ENCODE assay signal across 9 cellular contexts in the genomic region with DNA sequence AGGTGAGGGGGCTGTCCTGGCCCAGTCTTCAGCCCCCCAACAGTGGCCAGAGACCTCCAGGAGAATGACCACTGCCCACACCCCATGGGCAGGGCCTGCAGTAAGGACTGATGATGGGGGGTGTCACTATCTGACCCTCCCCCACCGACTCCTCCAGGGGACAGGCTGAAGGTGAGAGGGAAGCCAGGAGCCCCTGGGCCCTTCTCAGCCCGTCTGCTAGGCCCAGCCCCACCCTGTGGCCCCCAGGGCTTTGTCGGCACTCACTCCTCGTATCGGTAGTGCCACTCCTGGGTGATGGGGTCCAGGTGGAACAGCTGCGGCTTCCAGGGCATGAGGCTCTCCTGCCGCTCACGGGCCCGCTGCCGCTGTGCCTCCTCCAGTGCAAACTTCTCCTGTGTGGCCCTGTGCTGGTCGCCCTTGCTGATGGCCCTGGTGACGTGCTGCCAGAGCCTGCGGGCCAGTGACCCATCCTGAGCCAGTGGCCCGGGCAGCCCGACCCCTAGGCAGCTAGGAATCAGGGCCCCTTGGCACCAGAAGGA.
"Had no signal": no experiment of that assay in that cellular context is flagged by ENCODE, and none has a peak within 500 bp of the region (broad histone marks: within the 10 kb centered on the region; RNA-seq: fewer than 3 reads in every experiment).

No MANE protein-coding gene starts in this region.

- DNase-seq: activated gamma-delta T cell; activated T-cell treated with anti-CD3 and anti-CD28 coated beads, Interleukin-2, amount 50 U/mL, for 48 hours; erythroblast; hippocampal formation; naive B cell; spleen; stimulated activated CD4-positive, alpha-beta T cell treated with anti-CD3 and anti-CD28 coated beads, Interleukin-1b, Interleukin-23, amount 100 ng/mL, for 48 hours; stimulated activated naive CD4-positive, alpha-beta T cell; T-helper 2 cell had no signal

- H3K4me3 ChIP-seq: spleen had no signal

- H3K9me3 ChIP-seq: spleen had no signal
